15 cellular contexts compared by ENCODE assay signal in genomic region chr2:204051476-204051875, GRCh38.
DNase-seq lines count a peak whose midpoint lies in the region; ATAC-seq and TF ChIP-seq lines count a peak whose summit lies in the region.
"Had no signal": no experiment of that assay in that cellular context is flagged by ENCODE, and none has a peak within 500 bp of the region (broad histone marks: within the 10 kb centered on the region; RNA-seq: fewer than 3 reads in every experiment).

No MANE protein-coding gene starts in this region.

- H3K27ac Mint-ChIP-seq in endothelial cell (ENCODE audit: unreplicated experiment), result no peak overlapping the region
- H3K27ac Mint-ChIP-seq: stimulated activated effector memory CD8-positive, alpha-beta T cell treated with anti-CD3 and anti-CD28 coated beads, Interleukin-12 subunit alpha, Interleukin-12 subunit beta, amount 100 ng/mL, for 72 hours had no signal

- H3K4me1 ChIP-seq in OCI-LY3 (ENCODE audit: low read length), result peaks cover 33% of the 10 kb centered on the region
- H3K4me1 ChIP-seq: BLaER1 had no signal

- no peaks in the 10 kb centered on the region for H3K79me2 ChIP-seq in OCI-LY3 (ENCODE audit: low read length)

- no peaks in the 10 kb centered on the region for H3K36me3 ChIP-seq in OCI-LY3 (replicated peaks; ENCODE audit: low read depth, low read length)
- H3K36me3 ChIP-seq: BLaER1 had no signal

- no peak overlapping the region for H3K4me2 ChIP-seq in OCI-LY3 (ENCODE audit: low read length)
- H3K4me2 ChIP-seq: BLaER1 had no signal

- H3K4me1 Mint-ChIP-seq in endothelial cell (ENCODE audit: unreplicated experiment), result no peaks in the 10 kb centered on the region

- ATAC-seq in Right ventricle myocardium superior (ENCODE audit: poor library complexity) (no peak), GM19328 (IDR thresholded peaks at IDR 0.05; ENCODE audit: unreplicated experiment) (no peak), GM21447 (IDR thresholded peaks at IDR 0.05; ENCODE audit: unreplicated experiment) (no peak)
- ATAC-seq: stimulated activated effector memory CD8-positive, alpha-beta T cell treated with anti-CD3 and anti-CD28 coated beads, Interleukin-12 subunit alpha, Interleukin-12 subunit beta, amount 100 ng/mL, for 72 hours had no signal

- H3K9me3 Mint-ChIP-seq in endothelial cell (ENCODE audit: unreplicated experiment), result no peaks in the 10 kb centered on the region
- H3K9me3 Mint-ChIP-seq: stimulated activated effector memory CD8-positive, alpha-beta T cell treated with anti-CD3 and anti-CD28 coated beads, Interleukin-12 subunit alpha, Interleukin-12 subunit beta, amount 100 ng/mL, for 72 hours had no signal

- intact Hi-C loops in Right ventricle myocardium superior (cut with DNase I), result no loop called here

- no peak overlapping the region for H3K9ac ChIP-seq in OCI-LY3 (ENCODE audit: low read length)
- H3K9ac ChIP-seq: BLaER1 had no signal

- H3K27ac ChIP-seq in 22Rv1 (no peak overlapping the region), OCI-LY3 (ENCODE audit: low read length) (no peak overlapping the region)
- H3K27ac ChIP-seq: BLaER1, dorsolateral prefrontal cortex had no signal

- no peaks in the 10 kb centered on the region for H3K36me3 Mint-ChIP-seq in endothelial cell (ENCODE audit: low read depth, unreplicated experiment)
- H3K36me3 Mint-ChIP-seq: stimulated activated effector memory CD8-positive, alpha-beta T cell treated with anti-CD3 and anti-CD28 coated beads, Interleukin-12 subunit alpha, Interleukin-12 subunit beta, amount 100 ng/mL, for 72 hours had no signal

- peaks cover 2% of the 10 kb centered on the region for H3K27me3 Mint-ChIP-seq in endothelial cell (ENCODE audit: unreplicated experiment)

- TF ChIP-seq CTCF in 22Rv1 (IDR thresholded peaks at IDR 0.05) (peak; percentile 33; the same call in 1 of the 2 replicates), GM12873 (IDR thresholded peaks at IDR 0.05; ENCODE audit: insufficient read depth, low read depth, low read length, missing control alignments) (peak; percentile 39), OCI-LY3 (IDR thresholded peaks at IDR 0.05; ENCODE audit: low read depth, low read length) (peak; percentile 64), endothelial cell (IDR thresholded peaks at IDR 0.05; ENCODE audit: unreplicated experiment) (peak; percentile 67)

- H3K9me3 ChIP-seq in OCI-LY3 (ENCODE audit: insufficient read depth, low read length), result no peaks in the 10 kb centered on the region
- H3K9me3 ChIP-seq: BLaER1 had no signal

- no peak overlapping the region for H3K4me3 ChIP-seq in OCI-LY3 (ENCODE audit: low read length)
- H3K4me3 ChIP-seq: BLaER1, dorsolateral prefrontal cortex had no signal

- no peak overlapping the region for H3K4me3 Mint-ChIP-seq in endothelial cell (ENCODE audit: unreplicated experiment)
- H3K4me3 Mint-ChIP-seq: stimulated activated effector memory CD8-positive, alpha-beta T cell treated with anti-CD3 and anti-CD28 coated beads, Interleukin-12 subunit alpha, Interleukin-12 subunit beta, amount 100 ng/mL, for 72 hours had no signal

- H4K20me1 ChIP-seq in OCI-LY3 (ENCODE audit: insufficient read depth, low read length), result no peaks in the 10 kb centered on the region
- H4K20me1 ChIP-seq: BLaER1 had no signal

- no peaks in the 10 kb centered on the region for H3K27me3 ChIP-seq in OCI-LY3 (ENCODE audit: low read depth, low read length)
- H3K27me3 ChIP-seq: BLaER1 had no signal

- no peak for DNase-seq in endothelial cell (ENCODE audit: low spot score)
- no peak for DNase-seq in stimulated activated CD4-positive, alpha-beta T cell treated with anti-CD3 and anti-CD28 coated beads, Interleukin-2, amount 100 ng/mL, for 24 hours
- no peak for DNase-seq in Right ventricle myocardium superior
- DNase-seq: activated effector memory CD4-positive, alpha-beta T cell treated with anti-CD3 and anti-CD28 coated beads, Interleukin-2, amount 50 U/mL, for 16 hours; dorsolateral prefrontal cortex; NCI-H1105 treated with DMSO at 0.1 percent for 48 hours; OCI-M1; stimulated activated CD4-positive, alpha-beta T cell treated with anti-CD3 and anti-CD28 coated beads, Interleukin-12 subunit alpha, Interleukin-12 subunit beta, amount 100 ng/mL, for 4 hours had no signal

- H2AFZ ChIP-seq in OCI-LY3 (ENCODE audit: low read depth, low read length), result no peak overlapping the region
